20 cellular contexts compared by ENCODE assay signal in the genomic region with DNA sequence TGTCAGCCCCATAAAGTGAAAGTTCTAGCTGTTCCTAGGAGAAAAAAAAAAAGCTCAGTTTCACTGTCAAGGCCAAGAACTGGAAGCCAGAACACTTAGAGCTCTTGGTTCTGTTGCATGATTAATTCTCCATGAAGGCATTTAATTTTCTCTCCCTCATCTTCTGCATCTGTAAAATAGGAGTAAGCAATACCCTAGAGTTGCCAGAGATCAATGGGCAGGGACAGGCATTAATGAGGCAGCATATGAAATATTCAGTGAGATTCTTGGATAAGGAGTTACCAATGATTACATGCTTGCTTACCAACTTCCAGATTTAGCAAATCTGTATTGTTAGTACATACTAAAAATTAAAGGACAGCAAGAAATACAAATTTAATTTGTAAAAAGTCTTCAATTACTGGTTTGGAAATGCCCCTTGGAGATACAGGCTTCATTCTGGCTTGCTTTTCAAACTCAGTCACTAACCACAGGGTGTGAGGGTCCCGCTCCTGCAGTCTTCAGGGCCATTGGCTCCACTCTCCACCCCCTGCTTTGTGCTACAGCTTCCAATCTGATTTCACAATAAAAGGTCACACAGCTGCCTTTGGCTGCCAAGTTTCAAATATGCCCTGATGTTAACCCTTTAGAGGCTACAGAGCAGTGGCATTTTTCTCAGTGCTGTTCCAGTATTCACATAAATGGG.
DNase-seq lines count a peak whose midpoint lies in the region; ATAC-seq and TF ChIP-seq lines count a peak whose summit lies in the region.
"Had no signal": no experiment of that assay in that cellular context is flagged by ENCODE, and none has a peak within 500 bp of the region (broad histone marks: within the 10 kb centered on the region; RNA-seq: fewer than 3 reads in every experiment).

No MANE protein-coding gene starts in this region.

- H3K36me3 ChIP-seq in gastroesophageal sphincter (no peaks in the 10 kb centered on the region), sigmoid colon (no peaks in the 10 kb centered on the region), brain microvascular endothelial cell (replicated peaks) (no peaks in the 10 kb centered on the region)

- TF ChIP-seq CTCF in gastroesophageal sphincter (IDR thresholded peaks at IDR 0.05) (no peak), sigmoid colon (IDR thresholded peaks at IDR 0.05) (no peak), brain microvascular endothelial cell (IDR thresholded peaks at IDR 0.05; ENCODE audit: low read depth, low read length, missing control alignments) (no peak)

- no peaks in the 10 kb centered on the region for H3K9me3 ChIP-seq in gastroesophageal sphincter
- H3K9me3 ChIP-seq in sigmoid colon: no peaks in the 10 kb centered on the region

- DNase-seq in GM03348 (ENCODE audit: low spot score) (peak; percentile 67), SK-MEL-5 (ENCODE audit: low read depth, low spot score) (peak; percentile 15), sigmoid colon (no peak), brain microvascular endothelial cell (no peak)
- no peak for DNase-seq in activated CD4-positive, alpha-beta memory T cell treated with anti-CD3 and anti-CD28 coated beads, Interleukin-2, amount 10 ng/mL, durations not matched to agents 7 days and 5 days
- DNase-seq: activated CD4-positive, alpha-beta T cell treated with anti-CD3 and anti-CD28 coated beads, Interleukin-2, amount 50 U/mL, for 1 hour; activated naive CD8-positive, alpha-beta T cell treated with anti-CD3 and anti-CD28 coated beads, Interleukin-2, amount 10 ng/mL, durations not matched to agents 7 days and 5 days; activated T-cell treated with anti-CD3 and anti-CD28 coated beads, Interleukin-2, amount 50 U/mL, for 4 hours; central memory CD4-positive, alpha-beta T cell; DMS153; endodermal cell; head of caudate nucleus; NCI-H1092 treated with DMSO at 0.1 percent for 48 hours; NCI-H526; stimulated activated CD4-positive, alpha-beta T cell treated with anti-CD3 and anti-CD28 coated beads, Interleukin-4, amount 100 ng/mL, for 1 hour had no signal

- H3K4me1 Mint-ChIP-seq in activated CD4-positive, alpha-beta memory T cell treated with anti-CD3 and anti-CD28 coated beads, Interleukin-2, amount 10 ng/mL, durations not matched to agents 7 days and 5 days: no peaks in the 10 kb centered on the region
- H3K4me1 Mint-ChIP-seq: activated naive CD8-positive, alpha-beta T cell treated with anti-CD3 and anti-CD28 coated beads, Interleukin-2, amount 10 ng/mL, durations not matched to agents 7 days and 5 days; IgD-negative memory B cell had no signal

- CTCF ChIA-PET in activated CD4-positive, alpha-beta memory T cell treated with anti-CD3 and anti-CD28 coated beads, Interleukin-2, amount 10 ng/mL, durations not matched to agents 7 days and 5 days (lab: Charles Lee): no interaction called here

- H3K4me3 Mint-ChIP-seq in activated CD4-positive, alpha-beta memory T cell treated with anti-CD3 and anti-CD28 coated beads, Interleukin-2, amount 10 ng/mL, durations not matched to agents 7 days and 5 days: no peak overlapping the region
- H3K4me3 Mint-ChIP-seq: activated naive CD8-positive, alpha-beta T cell treated with anti-CD3 and anti-CD28 coated beads, Interleukin-2, amount 10 ng/mL, durations not matched to agents 7 days and 5 days; activated T-cell treated with anti-CD3 and anti-CD28 coated beads, Interleukin-2, amount 50 U/mL, for 4 hours; endodermal cell; IgD-negative memory B cell had no signal

- no peak overlapping the region for H3K27ac Mint-ChIP-seq in activated CD4-positive, alpha-beta memory T cell treated with anti-CD3 and anti-CD28 coated beads, Interleukin-2, amount 10 ng/mL, durations not matched to agents 7 days and 5 days
- H3K27ac Mint-ChIP-seq: activated naive CD8-positive, alpha-beta T cell treated with anti-CD3 and anti-CD28 coated beads, Interleukin-2, amount 10 ng/mL, durations not matched to agents 7 days and 5 days; endodermal cell; IgD-negative memory B cell had no signal

- POLR2A ChIA-PET in activated CD4-positive, alpha-beta memory T cell treated with anti-CD3 and anti-CD28 coated beads, Interleukin-2, amount 10 ng/mL, durations not matched to agents 7 days and 5 days (lab: Charles Lee): no interaction called here

- intact Hi-C loops in sigmoid colon (cut with DNase I): no loop called here

- WGBS in gastroesophageal sphincter (ENCODE audit: low coverage in 1 of 2), 2 donors: 67% methylated on average over 1 of the region's 1 CpG; no CpG with 5 or more reads in 1 of the 2 donors
- 69 to 84% methylated on average over 1 of the region's 1 CpG for WGBS in sigmoid colon, 2 donors

- H3K9me3 Mint-ChIP-seq in activated CD4-positive, alpha-beta memory T cell treated with anti-CD3 and anti-CD28 coated beads, Interleukin-2, amount 10 ng/mL, durations not matched to agents 7 days and 5 days: peaks cover 6% of the 10 kb centered on the region
- H3K9me3 Mint-ChIP-seq: activated naive CD8-positive, alpha-beta T cell treated with anti-CD3 and anti-CD28 coated beads, Interleukin-2, amount 10 ng/mL, durations not matched to agents 7 days and 5 days; endodermal cell had no signal

- in situ Hi-C loops in SK-MEL-5 (cut with HindIII; ENCODE audit: low pct_unique_long_range_greater_than_20kb, low sequenced_read_pairs) (no loop called here), brain microvascular endothelial cell (cut with HindIII; ENCODE audit: low pct_ligation_motif_present, low sequenced_read_pairs) (no loop called here)

- ATAC-seq in gastroesophageal sphincter: peak; percentile 51
- ATAC-seq in GM18520 (IDR thresholded peaks at IDR 0.05; ENCODE audit: unreplicated experiment): no peak
- no peak for ATAC-seq in GM21367 (IDR thresholded peaks at IDR 0.05; ENCODE audit: unreplicated experiment)
- ATAC-seq: activated T-cell treated with anti-CD3 and anti-CD28 coated beads, Interleukin-2, amount 50 U/mL, for 4 hours had no signal

- H3K4me3 ChIP-seq in gastroesophageal sphincter (no peak overlapping the region), sigmoid colon (no peak overlapping the region), brain microvascular endothelial cell (ENCODE audit: low read depth, low read length) (no peak overlapping the region)
- H3K4me3 ChIP-seq: SK-N-MC had no signal

- TF ChIP-seq EP300 in gastroesophageal sphincter (IDR thresholded peaks at IDR 0.05) (no peak), sigmoid colon (IDR thresholded peaks at IDR 0.05) (no peak)

- H3K36me3 Mint-ChIP-seq in activated CD4-positive, alpha-beta memory T cell treated with anti-CD3 and anti-CD28 coated beads, Interleukin-2, amount 10 ng/mL, durations not matched to agents 7 days and 5 days (ENCODE audit: low read depth): no peaks in the 10 kb centered on the region
- H3K36me3 Mint-ChIP-seq: activated naive CD8-positive, alpha-beta T cell treated with anti-CD3 and anti-CD28 coated beads, Interleukin-2, amount 10 ng/mL, durations not matched to agents 7 days and 5 days; IgD-negative memory B cell had no signal

- H3K27me3 ChIP-seq in gastroesophageal sphincter: no peaks in the 10 kb centered on the region
- H3K27me3 ChIP-seq in sigmoid colon: no peaks in the 10 kb centered on the region
- no peaks in the 10 kb centered on the region for H3K27me3 ChIP-seq in brain microvascular endothelial cell (replicated peaks)

- TF ChIP-seq POLR2A in gastroesophageal sphincter (IDR thresholded peaks at IDR 0.05) (no peak), sigmoid colon (IDR thresholded peaks at IDR 0.05) (no peak)

- H3K27ac ChIP-seq in gastroesophageal sphincter (peak overlapping the region in 3 of 4 donors; percentile 27 to 50 (median 46)), sigmoid colon (peak overlapping the region; percentile 20 to 70 (median 52)), brain microvascular endothelial cell (no peak overlapping the region)
- H3K27ac ChIP-seq: SK-N-MC had no signal

- peaks cover 0 to 21% (median 0%) of the 10 kb centered on the region in 3 donors for H3K4me1 ChIP-seq in gastroesophageal sphincter
- peaks cover 0 to 53% (median 42%) of the 10 kb centered on the region in 4 donors for H3K4me1 ChIP-seq in sigmoid colon

- H3K27me3 Mint-ChIP-seq in activated CD4-positive, alpha-beta memory T cell treated with anti-CD3 and anti-CD28 coated beads, Interleukin-2, amount 10 ng/mL, durations not matched to agents 7 days and 5 days: no peaks in the 10 kb centered on the region
- H3K27me3 Mint-ChIP-seq: activated naive CD8-positive, alpha-beta T cell treated with anti-CD3 and anti-CD28 coated beads, Interleukin-2, amount 10 ng/mL, durations not matched to agents 7 days and 5 days; IgD-negative memory B cell had no signal

Comparison
In these comparisons a context has a peak if more than half of its experiments do, and no peak if none do; other contexts are left out.
1. DNase-seq: peak in GM03348 (single experiment) and SK-MEL-5 (single experiment); none in sigmoid colon (single experiment), brain microvascular endothelial cell (single experiment) and activated CD4-positive, alpha-beta memory T cell treated with anti-CD3 and anti-CD28 coated beads, Interleukin-2, amount 10 ng/mL, durations not matched to agents 7 days and 5 days (single experiment).